In genomic region chr11:17921620-17922473, GRCh38 we compare ENCODE assay signal across 9 cellular contexts.
DNase-seq lines count a peak whose midpoint lies in the region; ATAC-seq and TF ChIP-seq lines count a peak whose summit lies in the region.
"Had no signal": no experiment of that assay in that cellular context is flagged by ENCODE, and none has a peak within 500 bp of the region (broad histone marks: within the 10 kb centered on the region; RNA-seq: fewer than 3 reads in every experiment).

No MANE protein-coding gene starts in this region.

- no peaks in the 10 kb centered on the region for H3K9me3 Mint-ChIP-seq in naive thymus-derived CD8-positive, alpha-beta T cell

- H3K4me3 Mint-ChIP-seq in naive thymus-derived CD8-positive, alpha-beta T cell = no peak overlapping the region

- peaks cover 13 to 94% (median 37%) of the 10 kb centered on the region in 3 donors for H3K36me3 Mint-ChIP-seq in naive thymus-derived CD8-positive, alpha-beta T cell

- no peak overlapping the region for H3K4me3 ChIP-seq in epithelial cell of proximal tubule (ENCODE audit: low read depth, low read length)
- H3K4me3 ChIP-seq: tibial artery had no signal

- no peak for ATAC-seq in HG03097 (IDR thresholded peaks at IDR 0.05; ENCODE audit: low FRiP score, unreplicated experiment)
- ATAC-seq in naive thymus-derived CD8-positive, alpha-beta T cell = no peak

- peak overlapping the region in 2 of 10 donors; percentile 5 to 33 for H3K27ac Mint-ChIP-seq in naive thymus-derived CD8-positive, alpha-beta T cell

- POLR2A ChIA-PET in naive thymus-derived CD8-positive, alpha-beta T cell (lab: Charles Lee) = no interaction called here

- H3K27me3 Mint-ChIP-seq in naive thymus-derived CD8-positive, alpha-beta T cell = no peaks in the 10 kb centered on the region

- TF ChIP-seq CTCF in epithelial cell of proximal tubule (conservative IDR thresholded peaks at IDR 0.05; ENCODE audit: low read depth, low read length) = no peak

- DNase-seq in GF-D8 (lab: John Stamatoyannopoulos, UW) = peak; percentile 5
- DNase-seq in NCI-H187 treated with DMSO at 0.1 percent for 48 hours (lab: John Stamatoyannopoulos, UW) = peak; percentile 66
- DNase-seq in epithelial cell of proximal tubule (ENCODE audit: low read depth) = peak; percentile 26
- DNase-seq in renal cortical epithelial cell (ENCODE audit: low read depth) = peak; percentile 78
- no peak for DNase-seq in NCI-H2227 (lab: John Stamatoyannopoulos, UW; ENCODE audit: unreplicated experiment)
- no peak for DNase-seq in islet precursor cell
- no peak for DNase-seq in naive thymus-derived CD8-positive, alpha-beta T cell

- H3K4me1 Mint-ChIP-seq in naive thymus-derived CD8-positive, alpha-beta T cell = peaks cover 0 to 19% (median 3%) of the 10 kb centered on the region in 4 donors

Comparison
In these comparisons a context has a peak if more than half of its experiments do, and no peak if none do; other contexts are left out.
1. DNase-seq: peak in GF-D8 (single experiment), NCI-H187 treated with DMSO at 0.1 percent for 48 hours (single experiment), epithelial cell of proximal tubule (single experiment) and renal cortical epithelial cell (single experiment); none in NCI-H2227 (single experiment), islet precursor cell (single experiment) and naive thymus-derived CD8-positive, alpha-beta T cell (0 of 10).